In genomic region chr19:32823747-32824102, GRCh38 we compare ENCODE assay signal across 23 cellular contexts. TPM values are rescaled to one million over a fixed set of nuclear protein-coding genes. Genes with fewer than 3 reads are reported as not detected.
"Had no signal": no experiment of that assay in that cellular context is flagged by ENCODE, and none has a peak within 500 bp of the region (broad histone marks: within the 10 kb centered on the region; RNA-seq: fewer than 3 reads in every experiment).

No MANE protein-coding gene starts in this region.

- H3K36me3 ChIP-seq: SJSA1 had no signal

- H3K27ac ChIP-seq: SJSA1, SK-N-MC had no signal

- H3K9me3 ChIP-seq: SJSA1 had no signal

- H3K4me1 ChIP-seq: SJSA1 had no signal

- DNase-seq: IMR-90, Kasumi-1, KG1, MM.1S, NCI-H1092 treated with DMSO at 0.1 percent for 48 hours, NCI-H1436, NCI-H187, NCI-H2029, NCI-H2081 treated with DMSO at 0.1 percent for 48 hours, NCI-H2171, NCI-H226, NCI-H446, NCI-H510A, NCI-H524 treated with DMSO at 0.1 percent for 48 hours, NCI-H69, NCI-H774, Right ventricle myocardium superior, RPMI8226, SIG-M5 had no signal

- H3K4me3 ChIP-seq: SJSA1, SK-N-MC had no signal

RNA-seq across cellular contexts. Expression of gene SLC7A9, which starts 45.8 kb away (rescaled TPM):
- total RNA-seq: HT1080, IMR-90, M059J, Right ventricle myocardium superior, SJSA1 had no signal
- polyA plus RNA-seq: IMR-90 had no signal
